8 cellular contexts compared by ENCODE assay signal in the genomic region with DNA sequence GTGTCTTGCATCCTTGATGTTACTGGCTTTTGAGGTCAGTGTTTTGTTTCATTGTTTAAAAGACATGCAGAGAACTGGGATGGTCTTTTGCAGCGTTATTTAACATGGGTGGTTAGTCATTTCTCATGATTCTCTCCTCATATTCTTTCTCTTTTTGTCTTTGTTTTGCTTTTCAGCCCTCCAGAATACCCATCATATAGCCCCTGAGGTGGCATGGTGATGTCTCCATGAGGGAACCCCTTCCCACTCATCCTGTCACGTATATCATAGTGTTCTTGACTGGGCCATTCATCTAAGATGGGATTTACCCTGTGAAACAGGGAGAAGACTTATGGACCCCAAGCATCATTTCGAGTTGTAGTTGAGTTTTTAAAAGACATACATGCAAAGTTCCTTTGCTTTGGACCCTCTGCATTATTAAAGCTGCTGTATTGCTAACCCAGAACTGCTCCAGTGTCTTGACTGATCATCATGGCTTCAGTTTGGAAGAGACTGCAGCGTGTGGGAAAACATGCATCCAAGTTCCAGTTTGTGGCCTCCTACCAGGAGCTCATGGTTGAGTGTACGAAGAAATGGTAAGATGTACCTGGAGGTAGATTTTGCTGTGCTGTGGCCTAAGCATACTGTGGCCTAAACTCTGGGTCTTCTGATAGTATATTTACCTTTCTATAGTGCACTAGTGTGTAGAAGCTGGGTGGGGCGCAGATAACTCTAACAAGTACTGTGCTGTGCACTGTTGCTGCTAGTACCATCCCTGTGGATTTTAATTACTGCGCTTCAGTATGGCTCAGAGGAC. TPM values are rescaled to one million over a fixed set of nuclear protein-coding genes. Genes with fewer than 3 reads are reported as not detected.
DNase-seq lines count a peak whose midpoint lies in the region; ATAC-seq and TF ChIP-seq lines count a peak whose summit lies in the region.

No MANE protein-coding gene starts in this region.

- TF ChIP-seq EP300 in ovary (IDR thresholded peaks at IDR 0.05): no peak

- TF ChIP-seq CTCF in DOHH2 (IDR thresholded peaks at IDR 0.05; ENCODE audit: low read depth, low read length, poor library complexity, severe bottlenecking) (no peak), ovary (IDR thresholded peaks at IDR 0.05) (no peak)

- H3K4me1 ChIP-seq in DOHH2 (ENCODE audit: control insufficient read depth, low read length) (peaks cover 32% of the 10 kb centered on the region), ovary (ENCODE audit: insufficient read depth) (peaks cover 9% of the 10 kb centered on the region)

- H3K36me3 ChIP-seq in DOHH2 (ENCODE audit: control insufficient read depth, low read length) (peaks cover 40% of the 10 kb centered on the region), ovary (no peaks in the 10 kb centered on the region)

- H3K4me3 ChIP-seq in DOHH2 (ENCODE audit: low read length) (peak overlapping the region; percentile 89), ovary (peak overlapping the region; percentile 98)

- H3K36me3 Mint-ChIP-seq in effector memory CD8-positive, alpha-beta T cell (ENCODE audit: insufficient read depth): peaks cover 13% of the 10 kb centered on the region

- H3K9me3 Mint-ChIP-seq in effector memory CD8-positive, alpha-beta T cell: no peaks in the 10 kb centered on the region

- no peaks in the 10 kb centered on the region for H3K27me3 Mint-ChIP-seq in effector memory CD8-positive, alpha-beta T cell

- H3K79me2 ChIP-seq in DOHH2 (ENCODE audit: control insufficient read depth, low read length): peaks cover 56% of the 10 kb centered on the region

- WGBS in ovary, 3 donors: 27 to 43% (median 28%) methylated on average over 7 of the region's 7 CpGs

- peak overlapping the region; percentile 88 to 94 for H3K4me3 Mint-ChIP-seq in effector memory CD8-positive, alpha-beta T cell

- H3K9me3 ChIP-seq in DOHH2 (ENCODE audit: control insufficient read depth, insufficient read depth, low read length): no peaks in the 10 kb centered on the region
- H3K9me3 ChIP-seq in ovary: no peaks in the 10 kb centered on the region

- H3K27ac ChIP-seq in DOHH2 (ENCODE audit: low read depth, low read length) (no peak overlapping the region), ovary (peak overlapping the region in 1 of 2 donors; percentile 93)

- no peak for ATAC-seq in effector memory CD8-positive, alpha-beta T cell (replicated peaks)
- no peak for ATAC-seq in GM18858 (IDR thresholded peaks at IDR 0.05; ENCODE audit: unreplicated experiment)
- no peak for ATAC-seq in GM19351 (IDR thresholded peaks at IDR 0.05; ENCODE audit: unreplicated experiment)
- no peak for ATAC-seq in GM21367 (IDR thresholded peaks at IDR 0.05; ENCODE audit: unreplicated experiment)

- H3K27ac Mint-ChIP-seq in effector memory CD8-positive, alpha-beta T cell: peak overlapping the region; percentile 84 to 92

- no peaks in the 10 kb centered on the region for H4K20me1 ChIP-seq in DOHH2 (ENCODE audit: control insufficient read depth, insufficient read depth, low read depth, low read length)

- H3K4me1 Mint-ChIP-seq in effector memory CD8-positive, alpha-beta T cell (ENCODE audit: low read depth in 2 of 2): peaks cover 27 to 32% of the 10 kb centered on the region in 2 donors

- DNase-seq in NCI-H446 treated with DMSO at 0.1 percent for 48 hours (lab: John Stamatoyannopoulos, UW) (peak; percentile 10), ovary (no peak), amniotic stem cell (lab: John Stamatoyannopoulos, UW) (no peak)
- no peak for DNase-seq in effector memory CD8-positive, alpha-beta T cell

- intact Hi-C loops in ovary (cut with DNase I): loop anchor here in 2 of 4 donors (5.0 to 10.0 kb wide), 2 partner anchors 202 to 240 kb away; a partner anchor contains a TSS

- H3K27me3 ChIP-seq in DOHH2 (ENCODE audit: control insufficient read depth, low read length) (no peaks in the 10 kb centered on the region), ovary (no peaks in the 10 kb centered on the region)

- peak overlapping the region; percentile 89 for H3K4me2 ChIP-seq in DOHH2 (ENCODE audit: low read length)

- TF ChIP-seq POLR2A in ovary (IDR thresholded peaks at IDR 0.05): no peak

- H3K9me2 ChIP-seq in DOHH2 (replicated peaks; ENCODE audit: control insufficient read depth, low read length): no peaks in the 10 kb centered on the region

- no peaks in the 10 kb centered on the region for H3F3A ChIP-seq in DOHH2 (ENCODE audit: control insufficient read depth, insufficient read depth)

RNA-seq across cellular contexts. Expression of a gene that starts 1.4 kb away (rescaled TPM):
- 100 to 1,000 TPM in 6 of 7 donors, 10 to 100 TPM in 1; 56.3 to 185 (median 138) TPM for total RNA-seq in ovary
- polyA plus RNA-seq in ovary: 10 to 100 TPM; 63.8 to 68.6 TPM
